8 cellular contexts compared by ENCODE assay signal in genomic region chr1:36463773-36464604, GRCh38.
DNase-seq lines count a peak whose midpoint lies in the region; ATAC-seq and TF ChIP-seq lines count a peak whose summit lies in the region.

TSS of gene MRPS15 (minus strand) at chr1:36464384. CDS start at chr1:36464275, 109 bp downstream.

- TF ChIP-seq CTCF in AG09309 (IDR thresholded peaks at IDR 0.05; ENCODE audit: control insufficient read depth, insufficient read depth, low read depth, low read length, missing control alignments): no peak

- DNase-seq in AG09309 (ENCODE audit: low read depth) (peak; percentile 75), NCI-H446 (lab: John Stamatoyannopoulos, UW) (peak; percentile 93 to 96), cerebellar cortex (ENCODE audit: low spot score) (peak; percentile 97), islet precursor cell (peak; percentile 97)
- peak; percentile 93 to 95 (median 94) for DNase-seq in stimulated activated CD4-positive, alpha-beta T cell treated with anti-CD3 and anti-CD28 coated beads, Interleukin-12 subunit alpha, Interleukin-12 subunit beta, amount 100 ng/mL, for 48 hours (ENCODE audit: low read depth in 2 of 3, low spot score in 1 of 3)

- peak within 1 kb of the TSS; percentile 68 for H3K4me3 ChIP-seq in AG09309 (ENCODE audit: control insufficient read depth, low read depth, low read length)

- ATAC-seq in GM19025 (IDR thresholded peaks at IDR 0.05; ENCODE audit: low read depth, unreplicated experiment) (peak; percentile 90), HG03342 (IDR thresholded peaks at IDR 0.05; ENCODE audit: unreplicated experiment) (peak; percentile 92)
- ATAC-seq in activated CD4-positive, CD25-positive, alpha-beta regulatory T cell treated with anti-CD3 and anti-CD28 coated beads, Interleukin-2, amount 50 U/mL, for 24 hours: peak; percentile 96 to 97

Comparison
In these comparisons a context has a peak if more than half of its experiments do, and no peak if none do; other contexts are left out.
1. Peak in every context shown above with its lines: DNase-seq, ATAC-seq and H3K4me3 ChIP-seq.